In the genomic region with DNA sequence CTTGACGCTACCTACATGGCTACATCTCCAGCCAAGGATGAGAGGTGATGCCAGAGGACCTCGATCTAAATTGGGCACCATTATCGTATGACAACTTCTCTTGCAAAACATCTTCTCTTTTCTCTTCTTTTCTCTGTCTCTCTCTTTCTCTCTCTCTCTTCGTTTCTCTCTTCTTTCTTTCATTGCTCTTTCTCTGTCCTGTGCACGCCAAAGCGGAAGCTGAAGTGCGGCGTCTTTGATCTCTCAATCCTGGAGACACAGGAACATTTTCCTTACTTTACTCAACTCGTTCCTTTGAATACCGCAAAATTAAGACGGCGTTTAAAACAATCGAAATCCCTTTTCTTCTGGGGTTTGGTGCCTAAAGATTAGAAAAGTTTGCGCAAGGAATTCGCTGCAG, we compare ENCODE assay signal across 11 cellular contexts.
DNase-seq lines count a peak whose midpoint lies in the region; ATAC-seq and TF ChIP-seq lines count a peak whose summit lies in the region.
"Had no signal": no experiment of that assay in that cellular context is flagged by ENCODE, and none has a peak within 500 bp of the region (broad histone marks: within the 10 kb centered on the region; RNA-seq: fewer than 3 reads in every experiment).

No MANE protein-coding gene starts in this region.

- H3K4me1 ChIP-seq in skeletal muscle tissue (ENCODE audit: control insufficient read depth in 3 of 3, insufficient read depth in 3 of 3, low read length in 3 of 3) (peaks cover 0 to 3% (median 0%) of the 10 kb centered on the region in 3 donors), spleen (peaks cover 0 to 43% (median 11%) of the 10 kb centered on the region in 6 donors)

- H3K27ac ChIP-seq in skeletal muscle tissue (ENCODE audit: low read depth, low read length) (no peak overlapping the region), spleen (peak overlapping the region in 3 of 8 donors; percentile 88 to 93 (median 92))
- H3K27ac ChIP-seq: C4-2B had no signal

- H3K27me3 ChIP-seq in skeletal muscle tissue (ENCODE audit: control insufficient read depth in 3 of 3, insufficient read depth in 3 of 3, low read length in 3 of 3) (no peaks in the 10 kb centered on the region), spleen (replicated peaks in 1 of 7) (no peaks in the 10 kb centered on the region)

- no peak for ATAC-seq in activated CD4-positive, alpha-beta T cell treated with anti-CD3 and anti-CD28 coated beads for 36 hours
- no peak for ATAC-seq in GM18520 (IDR thresholded peaks at IDR 0.05; ENCODE audit: unreplicated experiment)

- TF ChIP-seq POLR2A in spleen (IDR thresholded peaks at IDR 0.05), result no peak

- H3K36me3 Mint-ChIP-seq in activated CD4-positive, alpha-beta T cell treated with anti-CD3 and anti-CD28 coated beads for 36 hours (ENCODE audit: low read depth), result peaks cover 11% of the 10 kb centered on the region

- H3K4me3 ChIP-seq in epithelial cell of esophagus (ENCODE audit: low read length), result peak overlapping the region; percentile 72
- H3K4me3 ChIP-seq in skeletal muscle tissue (ENCODE audit: low read length in 3 of 3), result peak overlapping the region in 2 of 3 donors; percentile 86 to 88
- H3K4me3 ChIP-seq in spleen, result peak overlapping the region in 3 of 8 donors; percentile 63 to 73 (median 66)

- H3K36me3 ChIP-seq in skeletal muscle tissue (ENCODE audit: control insufficient read depth in 3 of 3, insufficient read depth in 3 of 3, low read length in 3 of 3) (no peaks in the 10 kb centered on the region), spleen (no peaks in the 10 kb centered on the region)

- intact Hi-C loops in activated CD4-positive, alpha-beta T cell treated with anti-CD3 and anti-CD28 coated beads for 36 hours (cut with DNase I, micrococcal nuclease), result loop anchor here (1.0 to 10.0 kb wide), 8 partner anchors 65 to 1677 kb away; a partner anchor contains a TSS
- intact Hi-C loops in spleen (cut with DNase I; ENCODE audit: low total_unique reads), result no loop called here

- WGBS in spleen, 5 donors, result 1% methylated on average over 15 of the region's 15 CpGs; no CpG with 5 or more reads in 2 of the 5 donors

- H3K9me3 Mint-ChIP-seq in activated CD4-positive, alpha-beta T cell treated with anti-CD3 and anti-CD28 coated beads for 36 hours (ENCODE audit: low read depth), result no peaks in the 10 kb centered on the region

- no peaks in the 10 kb centered on the region for H3K9me3 ChIP-seq in skeletal muscle tissue (ENCODE audit: control insufficient read depth in 3 of 3, low read length in 3 of 3)
- H3K9me3 ChIP-seq in spleen, result no peaks in the 10 kb centered on the region

- H3K27ac Mint-ChIP-seq in activated CD4-positive, alpha-beta T cell treated with anti-CD3 and anti-CD28 coated beads for 36 hours, result peak overlapping the region; percentile 97

- peak overlapping the region in 2 of 3 donors; percentile 80 to 87 for H3K9ac ChIP-seq in skeletal muscle tissue (ENCODE audit: low read depth in 1 of 3, low read length in 3 of 3)

- H3K4me1 Mint-ChIP-seq in activated CD4-positive, alpha-beta T cell treated with anti-CD3 and anti-CD28 coated beads for 36 hours, result peaks cover 31% of the 10 kb centered on the region

- CTCF ChIA-PET in activated CD4-positive, alpha-beta T cell treated with anti-CD3 and anti-CD28 coated beads for 36 hours (lab: Charles Lee), result no interaction called here

- TF ChIP-seq CTCF in epithelial cell of esophagus (IDR thresholded peaks at IDR 0.05; ENCODE audit: insufficient read depth, low read depth, low read length, missing control alignments), result no peak
- no peak for TF ChIP-seq CTCF in spleen (IDR thresholded peaks at IDR 0.05 in 8 of 11, conservative IDR thresholded peaks at IDR 0.05 in 3 of 11)

- no peak for DNase-seq in activated CD4-positive, alpha-beta T cell treated with anti-CD3 and anti-CD28 coated beads for 36 hours
- DNase-seq in activated CD4-positive, alpha-beta T cell treated with anti-CD3 and anti-CD28 coated beads for 4 hours, result no peak
- DNase-seq in MV-4-11 (lab: John Stamatoyannopoulos, UW) (peak; percentile 18), epithelial cell of esophagus (ENCODE audit: low read depth) (peak; percentile 38), nucleus accumbens (lab: John Stamatoyannopoulos, UW) (no peak), spleen (no peak)
- DNase-seq: IMR-90, SHP77 treated with DMSO at 0.1 percent for 48 hours had no signal

- H3K27me3 Mint-ChIP-seq in activated CD4-positive, alpha-beta T cell treated with anti-CD3 and anti-CD28 coated beads for 36 hours, result no peaks in the 10 kb centered on the region

- POLR2A ChIA-PET in activated CD4-positive, alpha-beta T cell treated with anti-CD3 and anti-CD28 coated beads for 36 hours (lab: Charles Lee), result interaction anchor here (0.7 kb wide), 1 partner anchor 166 kb away, joined by 10 read pairs; no protein-coding TSS in a partner anchor

- H3K4me3 Mint-ChIP-seq in activated CD4-positive, alpha-beta T cell treated with anti-CD3 and anti-CD28 coated beads for 36 hours, result peak overlapping the region; percentile 95

Comparison
In these comparisons a context has a peak if more than half of its experiments do, and no peak if none do; other contexts are left out.
1. DNase-seq: peak in MV-4-11 (single experiment) and epithelial cell of esophagus (single experiment); none in activated CD4-positive, alpha-beta T cell treated with anti-CD3 and anti-CD28 coated beads for 36 hours (single experiment), activated CD4-positive, alpha-beta T cell treated with anti-CD3 and anti-CD28 coated beads for 4 hours (0 of 2), nucleus accumbens (0 of 56) and spleen (single experiment).